8 cellular contexts compared by ENCODE assay signal in genomic region chr12:104063712-104064030, GRCh38. TPM values are rescaled to one million over a fixed set of nuclear protein-coding genes. Genes with fewer than 3 reads are reported as not detected.
DNase-seq lines count a peak whose midpoint lies in the region; ATAC-seq and TF ChIP-seq lines count a peak whose summit lies in the region.

No MANE protein-coding gene starts in this region.

- no peaks in the 10 kb centered on the region for H3K9me3 ChIP-seq in MG63
- H3K9me3 ChIP-seq in lower lobe of right lung = no peaks in the 10 kb centered on the region
- no peaks in the 10 kb centered on the region for H3K9me3 ChIP-seq in tibial artery

- peak overlapping the region; percentile 83 for H3K4me3 ChIP-seq in H7 (ENCODE audit: insufficient read depth, low read depth, low read length)
- H3K4me3 ChIP-seq in MG63 = peak overlapping the region; percentile 96
- H3K4me3 ChIP-seq in cardiac fibroblast (replicated peaks in 1 of 2; ENCODE audit: low read depth in 2 of 2, low read length in 2 of 2) = peak overlapping the region; percentile 85 to 89
- H3K4me3 ChIP-seq in lower lobe of right lung = peak overlapping the region; percentile 90
- H3K4me3 ChIP-seq in tibial artery = peak overlapping the region; percentile 80 to 97

- H3K4me1 ChIP-seq in lower lobe of right lung = peaks cover 30% of the 10 kb centered on the region
- H3K4me1 ChIP-seq in tibial artery = peaks cover 0 to 28% (median 18%) of the 10 kb centered on the region in 4 donors

- peak; percentile 31 to 53 for ATAC-seq in lower lobe of right lung

- peaks cover 7% of the 10 kb centered on the region; the same call in 1 of the 2 replicates for H3K27me3 ChIP-seq in H7 (ENCODE audit: control insufficient read depth, insufficient read depth, low read length)
- no peaks in the 10 kb centered on the region for H3K27me3 ChIP-seq in MG63
- H3K27me3 ChIP-seq in lower lobe of right lung (ENCODE audit: low read depth) = no peaks in the 10 kb centered on the region
- no peaks in the 10 kb centered on the region for H3K27me3 ChIP-seq in tibial artery

- H3K36me3 ChIP-seq in H7 (replicated peaks; ENCODE audit: control insufficient read depth, insufficient read depth, low read length) (no peaks in the 10 kb centered on the region), MG63 (peaks cover 10% of the 10 kb centered on the region), lower lobe of right lung (peaks cover 16% of the 10 kb centered on the region), tibial artery (peaks cover 0 to 17% (median 4%) of the 10 kb centered on the region in 3 donors)

- intact Hi-C loops in lower lobe of right lung (cut with DNase I) = no loop called here
- intact Hi-C loops in tibial artery (cut with DNase I; ENCODE audit: low total_unique reads) = loop anchor here (10.0 kb wide), 1 partner anchor 99 kb away; the partner anchor contains the start of gene TDG

- peak overlapping the region; percentile 84 for H3K27ac ChIP-seq in lower lobe of right lung
- peak overlapping the region; percentile 88 to 89 for H3K27ac ChIP-seq in tibial artery

- TF ChIP-seq CTCF in cardiac fibroblast (IDR thresholded peaks at IDR 0.05; ENCODE audit: low read depth, low read length) (no peak), lower lobe of right lung (IDR thresholded peaks at IDR 0.05) (no peak), tibial artery (IDR thresholded peaks at IDR 0.05) (no peak)

- DNase-seq in NCI-H2029 (lab: John Stamatoyannopoulos, UW) (peak; percentile 37), NCI-H2029 treated with DMSO at 0.1 percent for 48 hours (lab: John Stamatoyannopoulos, UW) (no peak), H7 (no peak), MG63 (no peak), cardiac fibroblast (ENCODE audit: low read depth in 2 of 2) (peak in 1 of 2 donors; percentile 52), lower lobe of right lung (no peak), tibial artery (peak in 1 of 2 donors; percentile 32), COLO668 (lab: John Stamatoyannopoulos, UW; ENCODE audit: unreplicated experiment) (no peak)

RNA-seq across cellular contexts. Expression of gene HCFC2, which starts 0.7 kb away (rescaled TPM):
- total RNA-seq in H7 (2014; rRNA removed; shearing (Covaris generic)) = 1.5 and 1.8 TPM in 2 replicates
- total RNA-seq in MG63 (2014; rRNA removed; shearing (Covaris generic); ENCODE audit: low replicate concordance) = 6.1 and 16.3 TPM in 2 replicates
- 18.5 TPM for total RNA-seq in lower lobe of right lung

RNA-seq across cellular contexts. Expression of gene GLT8D2, which starts 13.7 kb away (rescaled TPM):
- total RNA-seq in H7 (2014; rRNA removed; shearing (Covaris generic)) = 1.1 and 1.7 TPM in 2 replicates
- total RNA-seq in MG63 (2014; rRNA removed; shearing (Covaris generic); ENCODE audit: low replicate concordance) = not detected in 2 replicates
- 10.5 TPM for total RNA-seq in lower lobe of right lung
